ENCODE assay signal across 1 cellular context in genomic region chr2:38751043-38751846, GRCh38.
TF ChIP-seq lines count a peak whose summit lies in the region.

Gene SRSF7, minus strand, starts transcription at chr2:38751361. Its CDS starts 105 bp downstream, at chr2:38751256.

TF ChIP-seq in K562, 482 proteins besides CTCF, POLR2A, EP300 and RAD21 (continued from another document and continues in another):
- TF ChIP-seq TARDBP (IDR thresholded peaks at IDR 0.05) (no peak; the same call in 1 of the 2 replicates), BACH1 (tag; IDR thresholded peaks at IDR 0.05) (peak; percentile 20; the same call in 1 of the 2 replicates), ZNF395 (CRISPR knock-in tag; IDR thresholded peaks at IDR 0.05) (peak; percentile 89), HDAC3 (IDR thresholded peaks at IDR 0.05; ENCODE audit: borderline replicate concordance, partially characterized antibody) (peak; percentile 31), ZNF57 (CRISPR knock-in tag; IDR thresholded peaks at IDR 0.05) (no peak), ZNF780A (CRISPR knock-in tag; IDR thresholded peaks at IDR 0.05) (0 out of 2 replicates have a peak, but pooled peaks have one; percentile 48), POLR3G (IDR thresholded peaks at IDR 0.05; ENCODE audit: extremely low read depth, insufficient read length, insufficient replicate concordance) (no peak), EWSR1 (IDR thresholded peaks at IDR 0.05; ENCODE audit: borderline replicate concordance, low read depth, partially characterized antibody) (no peak), POLR2B (IDR thresholded peaks at IDR 0.05; ENCODE audit: low read depth, partially characterized antibody) (peak; percentile 100), RAD51 (IDR thresholded peaks at IDR 0.05; ENCODE audit: borderline replicate concordance, low read depth) (0 out of 2 replicates have a peak, but pooled peaks have one; percentile 13), XRCC4 (IDR thresholded peaks at IDR 0.05; ENCODE audit: extremely low read depth, insufficient read depth, insufficient read length) (no peak), ZHX1 (conservative IDR thresholded peaks at IDR 0.05; ENCODE audit: low read length) (peak; percentile 61; the same call in 1 of the 2 replicates), CBX8 (IDR thresholded peaks at IDR 0.05; ENCODE audit: borderline replicate concordance, extremely low read depth, low read depth, low read length, poor library complexity, severe bottlenecking) (no peak), KAT8 (IDR thresholded peaks at IDR 0.05; ENCODE audit: low read depth) (no peak; the same call in 1 of the 2 replicates), KLF16 (IDR thresholded peaks at IDR 0.05) (no peak), NR4A1 (CRISPR knock-in tag; IDR thresholded peaks at IDR 0.05) (no peak), NR4A1 (tag; IDR thresholded peaks at IDR 0.05) (no peak), CCAR2 (IDR thresholded peaks at IDR 0.05; ENCODE audit: low read depth, low read length) (no peak), PRDM10 (IDR thresholded peaks at IDR 0.05; ENCODE audit: partially characterized antibody) (no peak), SREBF2 (CRISPR knock-in tag; IDR thresholded peaks at IDR 0.05) (no peak), CEBPG (CRISPR knock-in tag; IDR thresholded peaks at IDR 0.05) (peak; percentile 86), CEBPG (tag; conservative IDR thresholded peaks at IDR 0.05 in 1 of 2, IDR thresholded peaks at IDR 0.05 in 1 of 2) (peak in 1 of 2 experiments; percentile 79; a peak in 2 of 4 replicates), SPI1 (IDR thresholded peaks at IDR 0.05; ENCODE audit: borderline replicate concordance, low read depth, low read length) (peak; percentile 64; the same call in 1 of the 2 replicates), THAP12 (CRISPR knock-in tag; IDR thresholded peaks at IDR 0.05) (peak; percentile 97; the same call in 1 of the 2 replicates), HMG20B (CRISPR knock-in tag; IDR thresholded peaks at IDR 0.05) (peak; percentile 63; the same call in 1 of the 2 replicates), GTF2B (IDR thresholded peaks at IDR 0.05; ENCODE audit: extremely low read depth, insufficient read length) (peak; percentile 92), SNAPC5 (CRISPR knock-in tag; IDR thresholded peaks at IDR 0.05) (no peak), BCL6 (CRISPR knock-in tag; IDR thresholded peaks at IDR 0.05) (no peak), PRPF4 (IDR thresholded peaks at IDR 0.05; ENCODE audit: insufficient read depth, low read depth, low read length, poor library complexity, severe bottlenecking) (peak; percentile 99), RBM15 (IDR thresholded peaks at IDR 0.05; ENCODE audit: insufficient read depth, low read length) (no peak), NCOA2 (IDR thresholded peaks at IDR 0.05; ENCODE audit: partially characterized antibody in 2 of 2) (no peak), RBM34 (IDR thresholded peaks at IDR 0.05; ENCODE audit: borderline replicate concordance, insufficient read depth, low read length) (no peak), STAG1 (CRISPR knock-in tag; IDR thresholded peaks at IDR 0.05; ENCODE audit: borderline replicate concordance) (peak; percentile 43; the same call in 1 of the 2 replicates), POLR2AphosphoS2 (IDR thresholded peaks at IDR 0.05; ENCODE audit: low read length) (peak; percentile 98), GATA2 (CRISPR knock-in tag; IDR thresholded peaks at IDR 0.05) (no peak), HDGF (IDR thresholded peaks at IDR 0.05) (0 out of 2 replicates have a peak, but pooled peaks have one; percentile 64), LCOR (CRISPR knock-in tag; IDR thresholded peaks at IDR 0.05) (peak; percentile 94), ZNF184 (CRISPR knock-in tag; IDR thresholded peaks at IDR 0.05) (no peak), SMAD4 (CRISPR knock-in tag; conservative IDR thresholded peaks at IDR 0.05) (peak; percentile 63; the same call in 1 of the 2 replicates), ZNF239 (CRISPR knock-in tag; IDR thresholded peaks at IDR 0.05) (no peak), RFX5 (IDR thresholded peaks at IDR 0.05; ENCODE audit: low read depth, low read length) (peak; percentile 35; the same call in 1 of the 2 replicates), ZBTB11 (CRISPR knock-in tag; IDR thresholded peaks at IDR 0.05) (peak in 1 of 3 experiments; percentile 75; a peak in 2 of 6 replicates), ZNF511 (CRISPR knock-in tag; IDR thresholded peaks at IDR 0.05) (peak; percentile 98), RNF219 (CRISPR knock-in tag; IDR thresholded peaks at IDR 0.05) (0 out of 2 replicates have a peak, but pooled peaks have one; percentile 24), ZBTB7A (IDR thresholded peaks at IDR 0.05; ENCODE audit: borderline replicate concordance, control insufficient read depth, low read depth, low read length) (peak; percentile 41; the same call in 1 of the 2 replicates), ATF4 (CRISPR knock-in tag; IDR thresholded peaks at IDR 0.05) (peak; percentile 70)
